Comparison of ENCODE assay signal across 1 cellular context in the genomic region with DNA sequence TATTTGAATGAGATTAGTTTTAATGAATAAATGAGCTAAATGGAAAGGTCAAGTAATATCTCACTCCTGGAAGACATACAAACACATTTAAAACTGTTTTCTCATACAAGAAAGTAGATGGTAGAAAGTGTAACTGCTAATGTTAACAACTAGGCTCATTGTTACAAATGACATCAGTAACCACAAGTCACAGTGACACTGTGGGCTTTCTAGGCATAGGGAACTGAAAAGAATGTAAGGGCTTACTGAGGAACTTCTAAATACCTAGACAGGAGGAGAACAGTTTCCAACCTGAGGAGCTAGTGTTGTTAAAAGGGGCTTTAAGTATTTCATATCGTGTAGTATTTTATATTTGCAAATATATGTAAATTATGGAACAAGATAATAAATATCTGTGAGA.
TF ChIP-seq lines count a peak whose summit lies in the region.

No MANE protein-coding gene starts in this region.

TF ChIP-seq in IMR-90, 13 proteins besides CTCF, POLR2A, EP300 and RAD21 (continued from another document):
- TF ChIP-seq MXI1 (IDR thresholded peaks at IDR 0.05; ENCODE audit: borderline replicate concordance, low read depth, low read length), result no peak
- no peak for TF ChIP-seq MAZ (IDR thresholded peaks at IDR 0.05; ENCODE audit: borderline replicate concordance, low read depth, low read length)
